ENCODE assay signal across 1 cellular context in genomic region chr1:154469844-154470417, GRCh38.
TF ChIP-seq lines count a peak whose summit lies in the region.

No MANE protein-coding gene starts in this region.

TF ChIP-seq in HepG2, 621 proteins besides CTCF, POLR2A, EP300 and RAD21 (continued from another document):
- no peak for TF ChIP-seq JUN (CRISPR knock-in tag; IDR thresholded peaks at IDR 0.05)
- no peak for TF ChIP-seq ZFP36L2 (CRISPR knock-in tag; IDR thresholded peaks at IDR 0.05)
- no peak for TF ChIP-seq KLF16 (CRISPR knock-in tag; IDR thresholded peaks at IDR 0.05)
- TF ChIP-seq FOXA1 (IDR thresholded peaks at IDR 0.05), result no peak
- TF ChIP-seq FOXA1 (CRISPR knock-in tag; IDR thresholded peaks at IDR 0.05), result peak; percentile 46; the same call in 1 of the 2 replicates
- no peak for TF ChIP-seq SIX4 (CRISPR knock-in tag; IDR thresholded peaks at IDR 0.05)
- TF ChIP-seq, protein P1, sequence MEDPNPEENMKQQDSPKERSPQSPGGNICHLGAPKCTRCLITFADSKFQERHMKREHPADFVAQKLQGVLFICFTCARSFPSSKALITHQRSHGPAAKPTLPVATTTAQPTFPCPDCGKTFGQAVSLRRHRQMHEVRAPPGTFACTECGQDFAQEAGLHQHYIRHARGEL (CRISPR knock-in tag; IDR thresholded peaks at IDR 0.05), result no peak
- TF ChIP-seq ZNF629 (CRISPR knock-in tag; conservative IDR thresholded peaks at IDR 0.05), result no peak
